ENCODE assay signal across 10 cellular contexts in the genomic region with DNA sequence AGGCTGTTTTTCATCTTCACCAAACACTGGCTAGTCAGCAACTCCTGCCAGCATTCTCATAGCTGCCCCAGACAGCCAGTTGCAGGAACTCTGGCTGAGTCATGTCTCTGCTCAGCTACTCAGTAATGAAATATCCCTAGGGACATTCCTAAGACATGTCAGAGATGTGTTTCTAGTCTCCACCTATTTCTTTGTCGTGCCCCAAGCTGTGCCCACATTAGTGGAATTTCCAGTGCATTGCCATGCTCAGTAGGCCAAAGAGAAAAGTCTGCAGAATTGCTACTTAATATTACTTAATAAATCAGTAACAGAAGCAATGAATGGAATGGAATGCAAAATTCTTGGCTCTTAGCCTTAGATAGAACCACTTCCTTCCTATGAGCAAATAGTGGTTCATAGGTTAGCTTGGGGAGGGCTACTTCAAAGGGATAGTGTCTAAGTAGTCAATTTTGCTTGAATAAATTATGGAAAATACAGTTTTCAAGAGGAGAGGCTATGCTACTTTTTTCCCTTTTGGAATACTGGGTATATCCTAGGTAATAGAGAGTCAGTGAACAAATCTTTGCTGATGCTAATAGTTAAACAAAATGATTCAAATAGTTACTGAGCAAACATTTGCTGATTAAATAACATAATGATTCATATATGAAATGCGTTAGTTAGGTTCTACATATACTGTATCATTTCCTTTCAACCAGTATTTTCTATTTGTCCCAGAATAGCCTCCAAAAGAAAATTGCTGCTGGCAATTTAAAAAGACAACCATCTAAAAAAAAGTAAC. TPM values are rescaled to one million over a fixed set of nuclear protein-coding genes. Genes with fewer than 3 reads are reported as not detected.
DNase-seq lines count a peak whose midpoint lies in the region; ATAC-seq, FAIRE-seq and TF ChIP-seq lines count a peak whose summit lies in the region.
"Had no signal": no experiment of that assay in that cellular context is flagged by ENCODE, and none has a peak within 500 bp of the region (broad histone marks: within the 10 kb centered on the region; RNA-seq: fewer than 3 reads in every experiment).

No MANE protein-coding gene starts in this region.

- H2AFZ ChIP-seq in keratinocyte (ENCODE audit: control insufficient read depth, low read length): no peak overlapping the region

- no peaks in the 10 kb centered on the region for H3K9me1 ChIP-seq in keratinocyte (ENCODE audit: control insufficient read depth, extremely low read depth, insufficient read depth, low read length)

- H3K9me3 ChIP-seq in keratinocyte (ENCODE audit: control insufficient read depth, low read depth, low read length): no peaks in the 10 kb centered on the region
- no peaks in the 10 kb centered on the region for H3K9me3 ChIP-seq in tibial artery

- DNase-seq in HFFc6 (peak; percentile 97), keratinocyte (ENCODE audit: low read depth, low spot score) (peak; percentile 95), tibial artery (peak; percentile 55 to 78), GM12891 (ENCODE audit: insufficient read length, low spot score) (no peak), medulla oblongata (ENCODE audit: extremely low spot score) (no peak), NCI-H345 treated with DMSO at 0.1 percent for 48 hours (lab: John Stamatoyannopoulos, UW; ENCODE audit: unreplicated experiment) (no peak)

- H3K9me3 Mint-ChIP-seq in HFFc6 (no peaks in the 10 kb centered on the region), brain (peaks cover 0 to 3% (median 0%) of the 10 kb centered on the region in 5 experiments)

- H3K9ac ChIP-seq in keratinocyte (ENCODE audit: control insufficient read depth, extremely low read depth, insufficient read depth, low read length): peak overlapping the region; percentile 70

- H3K4me3 ChIP-seq in keratinocyte (ENCODE audit: control insufficient read depth in 2 of 3, extremely low read depth in 1 of 3, insufficient read depth in 2 of 3, low read depth in 1 of 3, low read length in 3 of 3) (peak overlapping the region in 1 of 3 experiments; percentile 2), tibial artery (no peak overlapping the region)

- no peaks in the 10 kb centered on the region for H4K20me1 ChIP-seq in keratinocyte (ENCODE audit: control insufficient read depth, extremely low read depth, insufficient read depth, low read length)

- no peak for TF ChIP-seq CTCF in HFFc6 (IDR thresholded peaks at IDR 0.05)
- TF ChIP-seq CTCF in brain (conservative IDR thresholded peaks at IDR 0.05): no peak
- no peak for TF ChIP-seq CTCF in keratinocyte (optimal IDR thresholded peaks at IDR 0.05 in 1 of 3, IDR thresholded peaks at IDR 0.05 in 1 of 3, conservative IDR thresholded peaks at IDR 0.05 in 1 of 3; ENCODE audit: extremely low read depth in 1 of 3, insufficient read depth in 2 of 3, low read length in 3 of 3)
- TF ChIP-seq CTCF in tibial artery (IDR thresholded peaks at IDR 0.05): no peak

- peaks cover 9% of the 10 kb centered on the region; the same call in 1 of the 2 replicates for H3K36me3 Mint-ChIP-seq in HFFc6 (ENCODE audit: low read depth)
- no peaks in the 10 kb centered on the region for H3K36me3 Mint-ChIP-seq in brain
- H3K36me3 Mint-ChIP-seq: activated naive CD8-positive, alpha-beta T cell had no signal

- H3K4me2 ChIP-seq in keratinocyte (ENCODE audit: control insufficient read depth, extremely low read depth, insufficient read depth, low read depth, low read length): peak overlapping the region; percentile 64

- peaks cover 47% of the 10 kb centered on the region for H3K4me1 Mint-ChIP-seq in HFFc6 (ENCODE audit: low read depth)
- peaks cover 23% of the 10 kb centered on the region for H3K4me1 Mint-ChIP-seq in brain

- dilution Hi-C loops in keratinocyte (cut with MboI; ENCODE audit: extremely low pct_ligation_motif_present, low sequenced_read_pairs): no loop called here

- H3K27me3 ChIP-seq in keratinocyte (ENCODE audit: control insufficient read depth, extremely low read depth, insufficient read depth, low read length): no peaks in the 10 kb centered on the region
- H3K27me3 ChIP-seq in tibial artery: no peaks in the 10 kb centered on the region

- H3K4me1 ChIP-seq in keratinocyte (ENCODE audit: control insufficient read depth, extremely low read depth, insufficient read depth, low read length) (peaks cover 36% of the 10 kb centered on the region), tibial artery (peaks cover 0 to 15% (median 0%) of the 10 kb centered on the region in 4 donors)

- H3K27me3 Mint-ChIP-seq in HFFc6 (ENCODE audit: insufficient read depth) (peaks cover 2% of the 10 kb centered on the region; the same call in 1 of the 2 replicates), brain (no peaks in the 10 kb centered on the region)
- H3K27me3 Mint-ChIP-seq: activated naive CD8-positive, alpha-beta T cell had no signal

- no peak for ATAC-seq in HG02623 (IDR thresholded peaks at IDR 0.05; ENCODE audit: unreplicated experiment)

- H3K36me3 ChIP-seq in keratinocyte (ENCODE audit: control insufficient read depth in 2 of 2, extremely low read depth in 1 of 2, insufficient read depth in 2 of 2, low read length in 2 of 2) (no peaks in the 10 kb centered on the region), tibial artery (no peaks in the 10 kb centered on the region)

- intact Hi-C loops in tibial artery (cut with DNase I; ENCODE audit: low total_unique reads): no loop called here

- peak overlapping the region; percentile 98 for H3K27ac ChIP-seq in keratinocyte (ENCODE audit: control insufficient read depth, insufficient read depth, low read length)
- H3K27ac ChIP-seq in tibial artery: no peak overlapping the region
- H3K27ac ChIP-seq: HL-60 had no signal

- peak; percentile 97 for FAIRE-seq in keratinocyte (lab: Jason Lieb, UNC)
- no peak for FAIRE-seq in GM12891 (lab: Jason Lieb, UNC)

- H3K4me3 Mint-ChIP-seq in HFFc6 (peak overlapping the region; percentile 69), brain (no peak overlapping the region)
- H3K4me3 Mint-ChIP-seq: activated naive CD8-positive, alpha-beta T cell had no signal

- no peak for TF ChIP-seq POLR2A in GM12891 (IDR thresholded peaks at IDR 0.05; ENCODE audit: low read depth, low read length)

- H3K27ac Mint-ChIP-seq in HFFc6 (peak overlapping the region; percentile 81), brain (peak overlapping the region in 4 of 5 experiments; percentile 17 to 83 (median 46))
- H3K27ac Mint-ChIP-seq: activated naive CD8-positive, alpha-beta T cell had no signal

- H3K79me2 ChIP-seq in keratinocyte (ENCODE audit: control insufficient read depth, insufficient read depth, low read length): no peaks in the 10 kb centered on the region

TF ChIP-seq in GM12891, 5 proteins besides CTCF, POLR2A, EP300 and RAD21:
- TF ChIP-seq TAF1 (IDR thresholded peaks at IDR 0.05; ENCODE audit: low read depth, low read length) (no peak), POLR2AphosphoS5 (IDR thresholded peaks at IDR 0.05; ENCODE audit: low read depth, low read length) (no peak), PAX5 (IDR thresholded peaks at IDR 0.05; ENCODE audit: insufficient read depth, low read length, severe bottlenecking) (no peak), POU2F2 (IDR thresholded peaks at IDR 0.05; ENCODE audit: low read depth, low read length) (no peak), SPI1 (IDR thresholded peaks at IDR 0.05; ENCODE audit: low read depth, low read length) (no peak)
TF ChIP-seq in GM12891: peak in this region for 0.

RNA-seq across cellular contexts. Expression of gene SEMA3C, which starts 23.6 kb away (rescaled TPM):
- total RNA-seq in HFFc6 (2021; fragmentation: NEBNext Ultra II Directional; extraction: Animal tissue kit (Norgen Biotek cat#: 25700)): 10 to 100 TPM; 52.4 to 74.6 (median 61.4) TPM
- polyA plus RNA-seq in brain (ENCODE audit: insufficient read depth, low read depth, low replicate concordance) (3.3 TPM), keratinocyte (142 to 200 TPM (median 190 TPM) in 3 replicates)
- 36.1 TPM for polyA plus RNA-seq in keratinocyte (2011; ENCODE audit: low read depth)
- 47.4 and 74.8 TPM in 2 replicates for polyA plus RNA-seq in keratinocyte (2011; cell fraction: cytosol; rRNA removed)
- polyA plus RNA-seq in keratinocyte (2011; cell fraction: nucleus; rRNA removed): 183 and 191 TPM in 2 replicates
- 42.1 and 113 TPM in 2 replicates for polyA plus RNA-seq in keratinocyte (2012; ENCODE audit: low replicate concordance)
- 232 to 438 TPM (median 340 TPM) in 3 replicates for polyA minus RNA-seq in keratinocyte
- polyA minus RNA-seq in keratinocyte (2011; cell fraction: cytosol; rRNA and poly(A)+ RNA removed): 167 TPM
- polyA minus RNA-seq in keratinocyte (2011; cell fraction: nucleus; rRNA and poly(A)+ RNA removed): 443 and 1,012 TPM in 2 replicates
- not detected for polyA plus RNA-seq in GM12891 (2012; ENCODE audit: low read depth, missing spikeins)

Comparison
In these comparisons a context has a peak if more than half of its experiments do, and no peak if none do; other contexts are left out.
1. DNase-seq: peak in HFFc6 (single experiment), keratinocyte (single experiment) and tibial artery (2 of 2); none in GM12891 (single experiment), medulla oblongata (single experiment) and NCI-H345 treated with DMSO at 0.1 percent for 48 hours (single experiment).